ENCODE assay signal across 1 cellular context in the genomic region with DNA sequence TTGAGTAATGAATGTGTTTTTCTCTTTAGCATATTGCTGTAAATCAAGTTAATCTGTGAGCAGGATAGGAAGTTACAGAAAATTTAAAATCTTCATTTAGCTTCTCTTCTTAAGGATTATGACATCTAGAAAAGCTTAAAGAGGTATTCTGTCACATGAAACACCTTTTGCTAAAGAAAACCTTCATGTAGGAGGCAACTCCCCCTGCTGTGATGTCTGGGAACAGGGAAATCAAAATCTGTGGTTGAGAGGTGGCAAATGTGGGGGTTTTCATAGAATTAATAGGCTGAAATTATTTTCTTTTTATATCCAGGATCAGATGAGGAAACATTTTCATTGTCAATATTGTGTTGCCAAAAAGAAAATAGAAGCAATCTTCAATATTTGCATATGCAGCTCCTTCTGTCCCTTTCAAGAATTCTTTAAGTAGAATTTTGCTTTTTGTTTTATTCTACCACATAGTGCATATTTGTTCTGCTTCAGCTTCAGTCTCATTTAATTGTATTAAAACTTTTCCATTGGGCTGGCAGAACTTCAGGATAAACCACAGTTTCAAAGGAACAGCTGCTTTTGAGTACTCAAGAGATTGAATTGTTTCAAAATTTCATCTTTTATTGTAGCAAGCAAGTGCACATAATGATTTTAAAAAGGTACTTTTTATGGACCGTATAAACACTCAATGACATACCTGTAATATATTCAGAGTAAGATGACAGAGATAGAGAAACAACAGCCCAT.
TF ChIP-seq lines count a peak whose summit lies in the region.

No MANE protein-coding gene starts in this region.

TF ChIP-seq in liver, 16 proteins besides CTCF, POLR2A, EP300 and RAD21 (continued from another document):
- TF ChIP-seq, protein P1, sequence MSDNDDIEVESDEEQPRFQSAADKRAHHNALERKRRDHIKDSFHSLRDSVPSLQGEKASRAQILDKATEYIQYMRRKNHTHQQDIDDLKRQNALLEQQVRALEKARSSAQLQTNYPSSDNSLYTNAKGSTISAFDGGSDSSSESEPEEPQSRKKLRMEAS (IDR thresholded peaks at IDR 0.05) = no peak
